8 cellular contexts compared by ENCODE assay signal in genomic region chr5:76175051-76175666, GRCh38.
DNase-seq lines count a peak whose midpoint lies in the region; ATAC-seq and TF ChIP-seq lines count a peak whose summit lies in the region.

No MANE protein-coding gene starts in this region.

- no peak overlapping the region for H3K27ac ChIP-seq in OCI-LY1 (ENCODE audit: low read depth, low read length, poor library complexity, severe bottlenecking)
- H3K27ac ChIP-seq in psoas muscle, result no peak overlapping the region
- no peak overlapping the region for H3K27ac ChIP-seq in gastrocnemius medialis

- H3K9ac ChIP-seq in OCI-LY1 (ENCODE audit: low read length), result no peak overlapping the region

- H3K36me3 ChIP-seq in OCI-LY1 (ENCODE audit: insufficient read depth, low read length) (no peaks in the 10 kb centered on the region), psoas muscle (ENCODE audit: insufficient read depth in 1 of 2, low read depth in 1 of 2) (no peaks in the 10 kb centered on the region), gastrocnemius medialis (no peaks in the 10 kb centered on the region)

- H3F3A ChIP-seq in OCI-LY1 (ENCODE audit: insufficient read depth, low read length), result no peaks in the 10 kb centered on the region

- H3K9me2 ChIP-seq in OCI-LY1 (ENCODE audit: low read depth, low read length), result no peaks in the 10 kb centered on the region

- no peaks in the 10 kb centered on the region for H4K20me1 ChIP-seq in OCI-LY1 (ENCODE audit: insufficient read depth, low read length)

- no peaks in the 10 kb centered on the region for H3K79me2 ChIP-seq in OCI-LY1 (ENCODE audit: insufficient read depth, low read length)

- in situ Hi-C loops in ACHN (cut with HindIII; ENCODE audit: low pct_ligation_motif_present, low pct_unique_long_range_greater_than_20kb, low sequenced_read_pairs) (no loop called here), gastrocnemius medialis (cut with MboI; ENCODE audit: low sequenced_read_pairs in 4 of 4) (no loop called here)

- TF ChIP-seq CTCF in GM12801 (IDR thresholded peaks at IDR 0.05; ENCODE audit: extremely low read depth, insufficient read length), result peak; percentile 7
- peak; percentile 83 for TF ChIP-seq CTCF in OCI-LY1 (IDR thresholded peaks at IDR 0.05; ENCODE audit: low read length)
- TF ChIP-seq CTCF in fibroblast of the aortic adventitia (IDR thresholded peaks at IDR 0.05; ENCODE audit: insufficient read depth, low read length), result peak; percentile 77
- TF ChIP-seq CTCF in psoas muscle (IDR thresholded peaks at IDR 0.05), result peak; percentile 18
- TF ChIP-seq CTCF in gastrocnemius medialis (IDR thresholded peaks at IDR 0.05 in 4 of 5, conservative IDR thresholded peaks at IDR 0.05 in 1 of 5), result peak in 1 of 5 experiments; percentile 35

- H3K4me1 ChIP-seq in OCI-LY1 (ENCODE audit: insufficient read depth, low read length, severe bottlenecking) (no peaks in the 10 kb centered on the region), psoas muscle (no peaks in the 10 kb centered on the region), gastrocnemius medialis (no peaks in the 10 kb centered on the region)

- H3K9me3 ChIP-seq in OCI-LY1 (ENCODE audit: low read length) (no peaks in the 10 kb centered on the region), psoas muscle (no peaks in the 10 kb centered on the region), gastrocnemius medialis (no peaks in the 10 kb centered on the region)

- no peak overlapping the region for H2AFZ ChIP-seq in OCI-LY1 (ENCODE audit: low read length)

- peak; percentile 44 for DNase-seq in ACHN
- peak; percentile 40 for DNase-seq in activated T-cell treated with anti-CD3 and anti-CD28 coated beads, Interleukin-2, amount 50 U/mL, for 1 hour
- peak; percentile 43 for DNase-seq in fibroblast of the aortic adventitia (ENCODE audit: low read depth)
- no peak for DNase-seq in psoas muscle
- no peak for DNase-seq in gastrocnemius medialis

- ATAC-seq in HG03280 (IDR thresholded peaks at IDR 0.05; ENCODE audit: unreplicated experiment) (peak; percentile 56), psoas muscle (no peak), gastrocnemius medialis (no peak)

- no peak for TF ChIP-seq POLR2A in gastrocnemius medialis (IDR thresholded peaks at IDR 0.05)

- H3K27me3 ChIP-seq in OCI-LY1 (ENCODE audit: insufficient read depth, low read length) (no peaks in the 10 kb centered on the region), psoas muscle (ENCODE audit: insufficient read depth in 3 of 3, low read length in 2 of 3) (no peaks in the 10 kb centered on the region), gastrocnemius medialis (no peaks in the 10 kb centered on the region)

- H3K4me3 ChIP-seq in OCI-LY1 (ENCODE audit: low read depth, low read length, poor library complexity, severe bottlenecking) (no peak overlapping the region), fibroblast of the aortic adventitia (ENCODE audit: low read depth, low read length) (no peak overlapping the region), psoas muscle (no peak overlapping the region), gastrocnemius medialis (no peak overlapping the region)

- whole genome bisulfite sequencing in psoas muscle, 3 donors, result 22 to 29% (median 24%) methylated on average over 6 of the region's 6 CpGs

- intact Hi-C loops in psoas muscle (cut with DNase I), result no loop called here
- intact Hi-C loops in gastrocnemius medialis (cut with DNase I; ENCODE audit: low total_unique reads), result no loop called here

- H3K4me2 ChIP-seq in OCI-LY1 (ENCODE audit: low read length), result no peak overlapping the region

Comparison
In these comparisons a context has a peak if more than half of its experiments do, and no peak if none do; other contexts are left out.
1. DNase-seq: peak in ACHN (single experiment), activated T-cell treated with anti-CD3 and anti-CD28 coated beads, Interleukin-2, amount 50 U/mL, for 1 hour (single experiment) and fibroblast of the aortic adventitia (single experiment); none in psoas muscle (0 of 2) and gastrocnemius medialis (0 of 2).